34 cellular contexts compared by ENCODE assay signal in the genomic region with DNA sequence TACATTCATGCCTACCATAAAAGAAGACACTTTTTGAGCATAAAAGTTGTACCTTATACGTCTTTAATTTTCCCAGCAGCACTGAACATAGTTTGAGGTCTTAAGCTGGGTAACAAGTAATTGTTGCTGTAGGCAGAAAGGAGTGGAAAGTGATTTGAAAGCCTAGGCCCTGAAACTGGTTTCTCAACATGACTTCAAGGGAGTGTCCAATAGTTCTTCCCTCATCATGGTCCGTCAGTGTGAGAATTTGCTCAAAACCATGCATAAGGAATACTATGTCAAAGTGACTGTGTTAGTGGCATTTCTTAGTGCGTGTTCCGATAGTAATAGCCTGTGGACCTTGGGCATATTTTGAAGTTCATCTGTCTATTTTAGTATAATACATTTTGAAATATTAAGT.
"Had no signal": no experiment of that assay in that cellular context is flagged by ENCODE, and none has a peak within 500 bp of the region (broad histone marks: within the 10 kb centered on the region; RNA-seq: fewer than 3 reads in every experiment).

No MANE protein-coding gene starts in this region.

- DNase-seq: Karpas-422, Kasumi-1, KG1, MG63, MM.1S, MV-4-11, NCI-H1048, NCI-H1092, NCI-H1092 treated with DMSO at 0.1 percent for 48 hours, NCI-H1105, NCI-H1105 treated with DMSO at 0.1 percent for 48 hours, NCI-H1417, NCI-H1417 treated with DMSO at 0.1 percent for 48 hours, NCI-H1436, NCI-H1436 treated with DMSO at 0.1 percent for 48 hours, NCI-H146, NCI-H1694, NCI-H1694 treated with DMSO at 0.1 percent for 48 hours, NCI-H187, NCI-H187 treated with DMSO at 0.1 percent for 48 hours, NCI-H1930, NCI-H2029, NCI-H2029 treated with DMSO at 0.1 percent for 48 hours, NCI-H2081, NCI-H2081 treated with DMSO at 0.1 percent for 48 hours, NCI-H2107, NCI-H2171, NCI-H2171 treated with DMSO at 0.1 percent for 48 hours, NCI-H2227 treated with DMSO at 0.1 percent for 48 hours, NCI-H226, NCI-H345, NCI-H446, NCI-H446 treated with DMSO at 0.1 percent for 48 hours had no signal

- H3K27me3 ChIP-seq: MG63 had no signal

- H3K4me2 ChIP-seq: KMS-11 had no signal

- H3K27ac ChIP-seq: KMS-11 had no signal

- H3K9me3 ChIP-seq: MG63 had no signal

- H3K9ac ChIP-seq: KMS-11 had no signal

- H3K4me3 ChIP-seq: MG63 had no signal

- H3K36me3 ChIP-seq: MG63 had no signal
